ENCODE assay signal across 14 cellular contexts in the genomic region with DNA sequence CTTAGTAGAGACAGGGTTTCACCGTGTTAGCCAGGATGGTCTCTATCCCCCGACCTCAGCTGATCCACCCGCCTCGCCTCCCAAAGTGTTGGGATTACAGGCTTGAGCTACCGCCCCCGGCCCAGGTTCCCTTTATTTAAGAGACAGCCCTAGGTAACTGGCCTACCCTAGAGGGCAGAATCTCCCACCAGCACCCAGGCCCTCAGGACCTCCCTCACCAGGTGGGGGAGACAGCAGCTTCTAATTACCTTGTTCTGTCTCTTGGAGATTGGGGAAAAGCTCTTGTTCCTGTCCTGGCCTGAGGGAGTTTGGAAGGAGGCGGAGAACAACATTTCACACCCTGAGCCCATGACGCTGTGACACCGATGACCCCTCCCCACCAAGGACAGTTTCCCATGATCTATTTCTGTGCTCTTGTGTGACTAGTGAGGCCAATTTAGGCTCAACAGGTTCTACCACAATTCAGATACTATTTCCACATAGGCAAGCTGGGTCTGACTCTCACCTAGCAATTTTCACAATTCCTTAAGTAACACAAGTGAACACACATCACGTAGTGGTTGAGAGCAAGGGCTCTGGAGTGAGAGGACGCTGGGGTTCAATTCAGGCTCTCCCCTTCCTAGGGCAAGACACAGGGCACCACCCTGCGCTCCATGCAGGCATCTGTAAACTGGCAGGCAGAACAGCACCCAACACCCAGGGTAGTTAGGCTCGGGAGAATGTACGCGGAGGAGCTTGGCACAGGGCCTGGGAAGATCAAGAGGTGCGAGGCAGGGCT. TPM values are rescaled to one million over a fixed set of nuclear protein-coding genes. Genes with fewer than 3 reads are reported as not detected.
A peak's percentile ranks its signal among the peaks of the same experiment; 100 is the strongest.
DNase-seq lines count a peak whose midpoint lies in the region; ATAC-seq and TF ChIP-seq lines count a peak whose summit lies in the region.
"Had no signal": no experiment of that assay in that cellular context is flagged by ENCODE, and none has a peak within 500 bp of the region (broad histone marks: within the 10 kb centered on the region; RNA-seq: fewer than 3 reads in every experiment).

No MANE protein-coding gene starts in this region.

- no peak overlapping the region for H2AFZ ChIP-seq in H9 (ENCODE audit: low read length)

- TF ChIP-seq CTCF in H9 (conservative IDR thresholded peaks at IDR 0.05), result no peak
- no peak for TF ChIP-seq CTCF in RWPE1 (conservative IDR thresholded peaks at IDR 0.05; ENCODE audit: low read depth)

- no peak overlapping the region for H2BK12ac ChIP-seq in H9 (ENCODE audit: insufficient read length, low read depth, low read length)

- H3K23me2 ChIP-seq in H9 (ENCODE audit: insufficient read length, low read depth, low read length, poor library complexity, severe bottlenecking), result no peaks in the 10 kb centered on the region

- H3K18ac ChIP-seq in H9 (ENCODE audit: insufficient read length, low read depth, low read length), result no peak overlapping the region

- H3K23ac ChIP-seq in H9 (ENCODE audit: insufficient read length, low read depth, low read length), result no peak overlapping the region

- H2BK20ac ChIP-seq in H9 (ENCODE audit: low read depth, low read length, poor library complexity, severe bottlenecking), result no peak overlapping the region

- CTCF ChIA-PET in RWPE1 (lab: Yijun Ruan, JAX), result interaction anchor here (0.6 kb wide), 2 partner anchors 33 to 737 kb away, joined by 3 to 8 read pairs; no protein-coding TSS in a partner anchor

- no peak overlapping the region for H3K56ac ChIP-seq in H9 (ENCODE audit: insufficient read length, low read depth, low read length)

- peak overlapping the region; percentile 15 for H3K9ac ChIP-seq in H9 (ENCODE audit: extremely low read depth, insufficient read length, low read length)

- no peak overlapping the region for H2BK15ac ChIP-seq in H9 (ENCODE audit: low read depth, low read length)

- H3K9me3 Mint-ChIP-seq in H9, result no peaks in the 10 kb centered on the region
- no peaks in the 10 kb centered on the region for H3K9me3 Mint-ChIP-seq in activated T-helper 2 cell treated with anti-CD3 and anti-CD28 coated beads, Interferon-gamma antibody, Interleukin-2, Interleukin-4, amounts not matched to agents 10 μg/mL and 5 μg/mL and 100 μg/mL, durations not matched to agents 14 hours and 24 hours and 36 hours
- H3K9me3 Mint-ChIP-seq: CD14-positive monocyte had no signal

- H3K4me3 Mint-ChIP-seq in H9, result no peak overlapping the region
- no peak overlapping the region for H3K4me3 Mint-ChIP-seq in activated T-helper 2 cell treated with anti-CD3 and anti-CD28 coated beads, Interferon-gamma antibody, Interleukin-2, Interleukin-4, amounts not matched to agents 10 μg/mL and 5 μg/mL and 100 μg/mL, durations not matched to agents 14 hours and 24 hours and 36 hours (ENCODE audit: low read depth)
- H3K4me3 Mint-ChIP-seq: CD14-positive monocyte had no signal

- ATAC-seq in Right ventricle myocardium superior (ENCODE audit: poor library complexity), result peak; percentile 62
- ATAC-seq in sciatic nerve, result peak; percentile 46
- ATAC-seq in GM21390 (IDR thresholded peaks at IDR 0.05; ENCODE audit: unreplicated experiment), result no peak
- ATAC-seq: body of pancreas had no signal

- no peak overlapping the region for H4K91ac ChIP-seq in H9 (ENCODE audit: insufficient read length, low read depth, low read length)

- no peak overlapping the region; the same call in 1 of the 2 replicates for H3K14ac ChIP-seq in H9 (ENCODE audit: insufficient read depth, low read length)

- H4K5ac ChIP-seq in H9 (ENCODE audit: insufficient read length, low read depth, low read length), result no peak overlapping the region

- no peaks in the 10 kb centered on the region for H3K27me3 Mint-ChIP-seq in H9 (ENCODE audit: low read depth)
- H3K27me3 Mint-ChIP-seq in activated T-helper 2 cell treated with anti-CD3 and anti-CD28 coated beads, Interferon-gamma antibody, Interleukin-2, Interleukin-4, amounts not matched to agents 10 μg/mL and 5 μg/mL and 100 μg/mL, durations not matched to agents 14 hours and 24 hours and 36 hours (ENCODE audit: low read depth), result no peaks in the 10 kb centered on the region

- no peaks in the 10 kb centered on the region for H3K27me3 ChIP-seq in H9 (ENCODE audit: insufficient read depth, low read length)
- H3K27me3 ChIP-seq: body of pancreas, ovary, SJSA1 had no signal

- H3K4me1 ChIP-seq in H9 (ENCODE audit: insufficient read depth, low read length), result peaks cover 4% of the 10 kb centered on the region; the same call in 1 of the 2 replicates

- intact Hi-C loops in Right ventricle myocardium superior (cut with DNase I) (no loop called here), sciatic nerve (cut with DNase I) (no loop called here)
- intact Hi-C loops in activated T-helper 2 cell treated with anti-CD3 and anti-CD28 coated beads, Interferon-gamma antibody, Interleukin-2, Interleukin-4, amounts not matched to agents 10 μg/mL and 5 μg/mL and 100 μg/mL, durations not matched to agents 14 hours and 24 hours and 36 hours (cut with micrococcal nuclease), result no loop called here

- peak overlapping the region; percentile 44 to 88 (median 82); a peak in 4 of 7 replicates for H3K27ac Mint-ChIP-seq in H9
- H3K27ac Mint-ChIP-seq in activated T-helper 2 cell treated with anti-CD3 and anti-CD28 coated beads, Interferon-gamma antibody, Interleukin-2, Interleukin-4, amounts not matched to agents 10 μg/mL and 5 μg/mL and 100 μg/mL, durations not matched to agents 14 hours and 24 hours and 36 hours, result no peak overlapping the region
- H3K27ac Mint-ChIP-seq: CD14-positive monocyte had no signal

- H3K36me3 Mint-ChIP-seq in H9 (ENCODE audit: insufficient read depth in 1 of 3, low read depth in 3 of 3), result peaks cover 0 to 12% (median 6%) of the 10 kb centered on the region in 3 experiments; a peak in 3 of 7 replicates
- H3K36me3 Mint-ChIP-seq in activated T-helper 2 cell treated with anti-CD3 and anti-CD28 coated beads, Interferon-gamma antibody, Interleukin-2, Interleukin-4, amounts not matched to agents 10 μg/mL and 5 μg/mL and 100 μg/mL, durations not matched to agents 14 hours and 24 hours and 36 hours (ENCODE audit: low read depth), result no peaks in the 10 kb centered on the region

- no peaks in the 10 kb centered on the region for H3K79me1 ChIP-seq in H9 (ENCODE audit: insufficient read depth, low read depth, low read length, poor library complexity, severe bottlenecking)

- H3K4me1 Mint-ChIP-seq in H9, result peaks cover 19 to 21% of the 10 kb centered on the region in 2 experiments
- H3K4me1 Mint-ChIP-seq in activated T-helper 2 cell treated with anti-CD3 and anti-CD28 coated beads, Interferon-gamma antibody, Interleukin-2, Interleukin-4, amounts not matched to agents 10 μg/mL and 5 μg/mL and 100 μg/mL, durations not matched to agents 14 hours and 24 hours and 36 hours (ENCODE audit: low read depth), result peaks cover under 1% of the 10 kb centered on the region

- H3K27ac ChIP-seq in H9 (ENCODE audit: insufficient read length, low read depth, low read length), result no peak overlapping the region
- peak overlapping the region; percentile 20; the same call in 1 of the 2 replicates for H3K27ac ChIP-seq in RWPE1
- H3K27ac ChIP-seq: body of pancreas, ovary had no signal

- H3K9me3 ChIP-seq in H9 (ENCODE audit: control insufficient read depth, low read depth, low read length), result no peaks in the 10 kb centered on the region
- H3K9me3 ChIP-seq: body of pancreas, ovary, SJSA1 had no signal

- no peaks in the 10 kb centered on the region for H4K20me1 ChIP-seq in H9 (ENCODE audit: control insufficient read depth, insufficient read depth, insufficient read length)

- H3K4ac ChIP-seq in H9 (ENCODE audit: low read depth, low read length), result no peak overlapping the region

- H2BK120ac ChIP-seq in H9 (ENCODE audit: low read depth, low read length, poor library complexity, severe bottlenecking), result no peak overlapping the region

- no peak overlapping the region for H3T11ph ChIP-seq in H9 (ENCODE audit: low read length)

- no peak overlapping the region for H3K4me2 ChIP-seq in H9 (ENCODE audit: insufficient read depth, insufficient read length, low read length)

- DNase-seq in H9 (no peak), RWPE1 (ENCODE audit: low spot score) (peak; percentile 42), Right ventricle myocardium superior (peak; percentile 67), sciatic nerve (ENCODE audit: low spot score) (no peak), hypothalamus (lab: John Stamatoyannopoulos, UW) (no peak)
- no peak for DNase-seq in activated T-helper 2 cell treated with anti-CD3 and anti-CD28 coated beads, Interferon-gamma antibody, Interleukin-2, Interleukin-4, amounts not matched to agents 10 μg/mL and 5 μg/mL and 100 μg/mL, durations not matched to agents 14 hours and 24 hours and 36 hours (ENCODE audit: low spot score)
- DNase-seq: activated gamma-delta T cell, body of pancreas, foreskin melanocyte, NCI-H2029, ovary had no signal

- POLR2A ChIA-PET in RWPE1 (lab: Yijun Ruan, JAX; ENCODE audit: low non-redundant PET), result no interaction called here

- no peak overlapping the region for H2AK5ac ChIP-seq in H9 (ENCODE audit: insufficient read length, low read length)

- WGBS in H9 (ENCODE audit: extremely low coverage, insufficient read length, low lambda C conversion rate), result no CpG with 5 or more reads among the region's 16 CpGs

- no peak overlapping the region for H2BK5ac ChIP-seq in H9 (ENCODE audit: insufficient read length, low read length)

- no peaks in the 10 kb centered on the region for H3K79me2 ChIP-seq in H9 (ENCODE audit: insufficient read depth, low read length)

- H4K8ac ChIP-seq in H9 (replicated peaks; ENCODE audit: insufficient read length, low read depth, low read length), result no peak overlapping the region

RNA-seq across cellular contexts. Expression of a gene that starts 20.4 kb away (rescaled TPM):
- total RNA-seq in H9 (2021), result 39.5 and 41.3 TPM in 2 replicates
- 67.7 TPM for total RNA-seq in Right ventricle myocardium superior
- 63.5 TPM for total RNA-seq in sciatic nerve
- total RNA-seq in activated T-helper 2 cell treated with anti-CD3 and anti-CD28 coated beads, Interferon-gamma antibody, Interleukin-2, Interleukin-4, amounts not matched to agents 10 μg/mL and 5 μg/mL and 100 μg/mL, durations not matched to agents 14 hours and 24 hours and 36 hours, result 18.7 and 19.9 TPM in 2 replicates

RNA-seq across cellular contexts. Expression of a gene that starts 32.5 kb away (rescaled TPM):
- total RNA-seq in H9 (2021), result 105 and 109 TPM in 2 replicates
- 26.0 TPM for total RNA-seq in Right ventricle myocardium superior
- 38.3 TPM for total RNA-seq in sciatic nerve
- total RNA-seq in activated T-helper 2 cell treated with anti-CD3 and anti-CD28 coated beads, Interferon-gamma antibody, Interleukin-2, Interleukin-4, amounts not matched to agents 10 μg/mL and 5 μg/mL and 100 μg/mL, durations not matched to agents 14 hours and 24 hours and 36 hours, result 36.3 and 39.2 TPM in 2 replicates

RNA-seq across cellular contexts. Expression of a gene that starts 36.6 kb away (rescaled TPM):
- total RNA-seq in H9 (2021), result 128 TPM in 2 replicates
- 46.1 TPM for total RNA-seq in Right ventricle myocardium superior
- 32.5 TPM for total RNA-seq in sciatic nerve
- 81.4 and 88.4 TPM in 2 replicates for total RNA-seq in activated T-helper 2 cell treated with anti-CD3 and anti-CD28 coated beads, Interferon-gamma antibody, Interleukin-2, Interleukin-4, amounts not matched to agents 10 μg/mL and 5 μg/mL and 100 μg/mL, durations not matched to agents 14 hours and 24 hours and 36 hours

RNA-seq across cellular contexts. Expression of a gene that starts 38.7 kb away (rescaled TPM):
- total RNA-seq in H9 (2021) (23.3 and 24.1 TPM in 2 replicates), Right ventricle myocardium superior (0.59 TPM), sciatic nerve (0.85 TPM)
- total RNA-seq in activated T-helper 2 cell treated with anti-CD3 and anti-CD28 coated beads, Interferon-gamma antibody, Interleukin-2, Interleukin-4, amounts not matched to agents 10 μg/mL and 5 μg/mL and 100 μg/mL, durations not matched to agents 14 hours and 24 hours and 36 hours, result 20.7 and 24.1 TPM in 2 replicates

Comparison
In these comparisons a context has a peak if more than half of its experiments do, and no peak if none do; other contexts are left out.
1. DNase-seq: peak in RWPE1 (single experiment) and Right ventricle myocardium superior (single experiment); none in H9 (single experiment), sciatic nerve (single experiment), hypothalamus (0 of 51) and activated T-helper 2 cell treated with anti-CD3 and anti-CD28 coated beads, Interferon-gamma antibody, Interleukin-2, Interleukin-4, amounts not matched to agents 10 μg/mL and 5 μg/mL and 100 μg/mL, durations not matched to agents 14 hours and 24 hours and 36 hours (single experiment).